ENCODE assay signal across 25 cellular contexts in genomic region chr15:101619615-101619865, GRCh38.
"Had no signal": no experiment of that assay in that cellular context is flagged by ENCODE, and none has a peak within 500 bp of the region (broad histone marks: within the 10 kb centered on the region; RNA-seq: fewer than 3 reads in every experiment).

No MANE protein-coding gene starts in this region.

- H3K36me3 ChIP-seq: left lung, lower lobe of right lung, pancreas, prostate gland, right lobe of liver, suprapubic skin, upper lobe of right lung had no signal

- H3K27me3 ChIP-seq: left lung, pancreas, right lobe of liver, suprapubic skin, tibial artery, upper lobe of right lung had no signal

- ATAC-seq: left colon; left lung; lower lobe of right lung; natural killer cell; pancreas; right lobe of liver; stimulated activated effector memory CD8-positive, alpha-beta T cell treated with anti-CD3 and anti-CD28 coated beads, Interleukin-12 subunit alpha, Interleukin-12 subunit beta, amount 100 ng/mL, for 72 hours; upper lobe of right lung had no signal

- H3K4me3 Mint-ChIP-seq: mesothelial cell of epicardium; naive B cell; natural killer cell; stimulated activated effector memory CD8-positive, alpha-beta T cell treated with anti-CD3 and anti-CD28 coated beads, Interleukin-12 subunit alpha, Interleukin-12 subunit beta, amount 100 ng/mL, for 72 hours; stimulated activated naive CD8-positive, alpha-beta T cell treated with anti-CD3 and anti-CD28 coated beads, Interleukin-15, Interleukin-2, amounts not matched to agents 100 ng/mL and 50 ng/mL, for 24 hours had no signal

- H3K9me3 Mint-ChIP-seq: natural killer cell; stimulated activated effector memory CD8-positive, alpha-beta T cell treated with anti-CD3 and anti-CD28 coated beads, Interleukin-12 subunit alpha, Interleukin-12 subunit beta, amount 100 ng/mL, for 72 hours had no signal

- H3K4me1 ChIP-seq: upper lobe of right lung had no signal

- H3K27me3 Mint-ChIP-seq: naive B cell; stimulated activated naive CD8-positive, alpha-beta T cell treated with anti-CD3 and anti-CD28 coated beads, Interleukin-15, Interleukin-2, amounts not matched to agents 100 ng/mL and 50 ng/mL, for 24 hours had no signal

- H3K27ac ChIP-seq: left lung, lower lobe of right lung, pancreas, prostate gland, right lobe of liver, skin epidermis, suprapubic skin, thoracic aorta, tibial artery, upper lobe of right lung had no signal

- DNase-seq: hippocampal formation; kidney glomerular epithelial cell; left colon; lower lobe of right lung; mammary epithelial cell; naive B cell; natural killer cell; nucleus accumbens; pancreas; retina; right lobe of liver; stimulated activated CD4-positive, alpha-beta T cell treated with anti-CD3 and anti-CD28 coated beads, Interleukin-12 subunit alpha, Interleukin-12 subunit beta, amount 100 ng/mL, for 4 hours; stimulated activated CD4-positive, alpha-beta T cell treated with anti-CD3 and anti-CD28 coated beads, Interleukin-4, amount 100 ng/mL, for 24 hours; stimulated activated naive CD4-positive, alpha-beta T cell; tibial artery; trophoblast cell; upper lobe of right lung had no signal

- H3K4me3 ChIP-seq: left lung, lower lobe of right lung, pancreas, prostate gland, right lobe of liver, skin epidermis, suprapubic skin, thoracic aorta, tibial artery, upper lobe of right lung had no signal

- H3K9me3 ChIP-seq: lower lobe of right lung, pancreas, prostate gland, right lobe of liver, suprapubic skin, thoracic aorta, tibial artery, upper lobe of right lung had no signal

- H3K27ac Mint-ChIP-seq: mesothelial cell of epicardium; natural killer cell; stimulated activated naive CD8-positive, alpha-beta T cell treated with anti-CD3 and anti-CD28 coated beads, Interleukin-15, Interleukin-2, amounts not matched to agents 100 ng/mL and 50 ng/mL, for 24 hours had no signal
